ENCODE assay signal across 23 cellular contexts in genomic region chr2:2222931-2223330, GRCh38.
A peak's percentile ranks its signal among the peaks of the same experiment; 100 is the strongest.
DNase-seq lines count a peak whose midpoint lies in the region; ATAC-seq and TF ChIP-seq lines count a peak whose summit lies in the region.
"Had no signal": no experiment of that assay in that cellular context is flagged by ENCODE, and none has a peak within 500 bp of the region (broad histone marks: within the 10 kb centered on the region; RNA-seq: fewer than 3 reads in every experiment).

No MANE protein-coding gene starts in this region.

- H3F3A ChIP-seq in PC-3 (ENCODE audit: low read length, unreplicated experiment): no peaks in the 10 kb centered on the region

- intact Hi-C loops in PC-3 (cut with micrococcal nuclease) (no loop called here), posterior vena cava (cut with DNase I) (no loop called here)

- H3K36me3 ChIP-seq in PC-3 (ENCODE audit: low read depth, low read length): no peaks in the 10 kb centered on the region
- H3K36me3 ChIP-seq: left lung, sigmoid colon, thoracic aorta had no signal

- no peaks in the 10 kb centered on the region for H3K79me2 ChIP-seq in PC-3 (ENCODE audit: low read length)
- H3K79me2 ChIP-seq: parathyroid adenoma had no signal

- no peak for TF ChIP-seq CTCF in PC-3 (conservative IDR thresholded peaks at IDR 0.05; ENCODE audit: low read depth, low read length)

- H3K4me2 ChIP-seq in PC-3 (ENCODE audit: low read length): no peak overlapping the region

- POLR2A ChIA-PET in PC-3 (lab: Charles Lee; ENCODE audit: unreplicated experiment): no interaction called here

- no peak overlapping the region for H2AFZ ChIP-seq in PC-3 (ENCODE audit: low read length)
- H2AFZ ChIP-seq: parathyroid adenoma had no signal

- H3K27me3 ChIP-seq in PC-3 (ENCODE audit: low read length): no peaks in the 10 kb centered on the region
- H3K27me3 ChIP-seq: left lung, sigmoid colon had no signal

- H3K4me3 ChIP-seq in PC-3 (ENCODE audit: low read length): no peak overlapping the region
- H3K4me3 ChIP-seq: coronary artery, GM12878, left lung, sigmoid colon, thoracic aorta had no signal

- no peaks in the 10 kb centered on the region for H4K20me1 ChIP-seq in PC-3 (ENCODE audit: low read length)

- BruUV-seq in PC-3 (replicated peaks; lab: Mats Ljungman, UMichigan): no TSS peak

- no peaks in the 10 kb centered on the region for H3K9me3 ChIP-seq in PC-3 (ENCODE audit: low read length)
- H3K9me3 ChIP-seq: sigmoid colon, thoracic aorta had no signal

- H3K9ac ChIP-seq in PC-3 (ENCODE audit: low read length): no peak overlapping the region
- H3K9ac ChIP-seq: parathyroid adenoma had no signal

- peak; percentile 2 for DNase-seq in NCI-H2107 treated with DMSO at 0.1 percent for 48 hours (lab: John Stamatoyannopoulos, UW; ENCODE audit: unreplicated experiment)
- DNase-seq in NCI-H2107 (lab: John Stamatoyannopoulos, UW): no peak
- peak; percentile 24 for DNase-seq in PC-3
- DNase-seq in epithelial cell of prostate (ENCODE audit: low read depth, low spot score): peak; percentile 10
- DNase-seq in smooth muscle cell of the brain vasculature (ENCODE audit: low read depth, low spot score): peak; percentile 26
- DNase-seq in activated effector memory CD4-positive, alpha-beta T cell treated with Interleukin-2 at 50 U/mL for 16 hours: no peak
- DNase-seq in pons (ENCODE audit: low spot score): no peak
- DNase-seq in posterior vena cava (ENCODE audit: low spot score): no peak
- DNase-seq: activated CD4-positive, alpha-beta T cell treated with anti-CD3 and anti-CD28 coated beads for 1 hour; left lung; natural killer cell; NCI-H2081 treated with DMSO at 0.1 percent for 48 hours; NCI-H446 treated with DMSO at 0.1 percent for 48 hours; SIG-M5; sigmoid colon; stimulated activated CD4-positive, alpha-beta T cell treated with anti-CD3 and anti-CD28 coated beads, Interleukin-2, amount 100 ng/mL, for 24 hours; T-cell had no signal

- ATAC-seq in PC-3: no peak
- ATAC-seq: GM12878; left lung; natural killer cell; stimulated activated memory B cell treated with anti-CD40 and anti-IgM and Interleukin-4, amounts not matched to agents 10 μg/mL and 1 μg/mL and 100 μg/mL, for 72 hours had no signal

- no peaks in the 10 kb centered on the region for H3K9me2 ChIP-seq in PC-3 (replicated peaks; ENCODE audit: low read length)

- CTCF ChIA-PET in PC-3 (lab: Charles Lee): no interaction called here

- no peaks in the 10 kb centered on the region for H3K4me1 ChIP-seq in PC-3 (ENCODE audit: insufficient read depth, low read length)
- H3K4me1 ChIP-seq: left lung, parathyroid adenoma, sigmoid colon had no signal

- no peak overlapping the region for H3K27ac ChIP-seq in PC-3 (ENCODE audit: low read length)
- no peak overlapping the region for H3K27ac ChIP-seq in epithelial cell of prostate
- H3K27ac ChIP-seq: 22Rv1, coronary artery, left lung, parathyroid adenoma, sigmoid colon, thoracic aorta had no signal

Comparison
In these comparisons a context has a peak if more than half of its experiments do, and no peak if none do; other contexts are left out.
1. DNase-seq: peak in NCI-H2107 treated with DMSO at 0.1 percent for 48 hours (single experiment), PC-3 (single experiment), epithelial cell of prostate (single experiment) and smooth muscle cell of the brain vasculature (single experiment); none in NCI-H2107 (single experiment), activated effector memory CD4-positive, alpha-beta T cell treated with Interleukin-2 at 50 U/mL for 16 hours (single experiment), pons (single experiment) and posterior vena cava (single experiment).